1 cellular context compared by ENCODE assay signal in genomic region chr1:35935989-35936388, GRCh38.
TF ChIP-seq lines count a peak whose summit lies in the region.

No MANE protein-coding gene starts in this region.

TF ChIP-seq in GM12878, 131 proteins besides CTCF, POLR2A, EP300 and RAD21 (continues in another document):
- TF ChIP-seq IRF4 (IDR thresholded peaks at IDR 0.05; ENCODE audit: low read depth, low read length) (no peak), NR2F1 (conservative IDR thresholded peaks at IDR 0.05) (no peak), HDAC2 (IDR thresholded peaks at IDR 0.05) (no peak), PAX5 (IDR thresholded peaks at IDR 0.05; ENCODE audit: borderline replicate concordance, low read depth, low read length) (0 out of 2 replicates have a peak, but pooled peaks have one; percentile 7), ZNF592 (IDR thresholded peaks at IDR 0.05) (no peak), ATF7 (IDR thresholded peaks at IDR 0.05; ENCODE audit: low read depth) (peak; percentile 49; the same call in 1 of the 2 replicates), SREBF2 (IDR thresholded peaks at IDR 0.05; ENCODE audit: low read length) (no peak), IKZF2 (IDR thresholded peaks at IDR 0.05) (peak; percentile 26 to 35; a peak in 2 of 4 replicates), WRNIP1 (IDR thresholded peaks at IDR 0.05; ENCODE audit: borderline replicate concordance, low read depth, low read length) (no peak), ZSCAN29 (IDR thresholded peaks at IDR 0.05) (no peak), RBBP5 (conservative IDR thresholded peaks at IDR 0.05) (no peak), GATAD2B (conservative IDR thresholded peaks at IDR 0.05; ENCODE audit: low read depth) (no peak), TCF7 (IDR thresholded peaks at IDR 0.05; ENCODE audit: borderline replicate concordance) (no peak), CBX5 (IDR thresholded peaks at IDR 0.05; ENCODE audit: low read depth) (no peak), HCFC1 (IDR thresholded peaks at IDR 0.05; ENCODE audit: low read length) (no peak), ASH2L (IDR thresholded peaks at IDR 0.05; ENCODE audit: borderline replicate concordance, low read depth) (no peak), NBN (IDR thresholded peaks at IDR 0.05) (no peak), RELA (IDR thresholded peaks at IDR 0.05; ENCODE audit: borderline replicate concordance, partially characterized antibody) (no peak), EZH2 (IDR thresholded peaks at IDR 0.05; ENCODE audit: borderline replicate concordance, control insufficient read depth, low read depth, low read length) (no peak), SMAD5 (IDR thresholded peaks at IDR 0.05; ENCODE audit: low read depth) (no peak), SRF (IDR thresholded peaks at IDR 0.05; ENCODE audit: low read depth in 2 of 2, low read length in 2 of 2) (no peak), BRCA1 (IDR thresholded peaks at IDR 0.05; ENCODE audit: low read depth, low read length) (no peak), CREM (IDR thresholded peaks at IDR 0.05; ENCODE audit: low read depth) (no peak), REST (IDR thresholded peaks at IDR 0.05; ENCODE audit: low read depth, low read length) (no peak), MTA2 (IDR thresholded peaks at IDR 0.05; ENCODE audit: low read depth) (peak; percentile 92), CHD4 (IDR thresholded peaks at IDR 0.05) (no peak), NR2C1 (IDR thresholded peaks at IDR 0.05) (0 out of 2 replicates have a peak, but pooled peaks have one; percentile 14), RUNX3 (IDR thresholded peaks at IDR 0.05; ENCODE audit: low read length) (peak; percentile 88), TCF12 (IDR thresholded peaks at IDR 0.05; ENCODE audit: low read depth, low read length) (no peak), BMI1 (IDR thresholded peaks at IDR 0.05; ENCODE audit: borderline replicate concordance) (no peak), FOS (IDR thresholded peaks at IDR 0.05; ENCODE audit: borderline replicate concordance, extremely low read depth, insufficient read length) (no peak), IKZF1 (conservative IDR thresholded peaks at IDR 0.05) (no peak)
- TF ChIP-seq, protein P1, sequence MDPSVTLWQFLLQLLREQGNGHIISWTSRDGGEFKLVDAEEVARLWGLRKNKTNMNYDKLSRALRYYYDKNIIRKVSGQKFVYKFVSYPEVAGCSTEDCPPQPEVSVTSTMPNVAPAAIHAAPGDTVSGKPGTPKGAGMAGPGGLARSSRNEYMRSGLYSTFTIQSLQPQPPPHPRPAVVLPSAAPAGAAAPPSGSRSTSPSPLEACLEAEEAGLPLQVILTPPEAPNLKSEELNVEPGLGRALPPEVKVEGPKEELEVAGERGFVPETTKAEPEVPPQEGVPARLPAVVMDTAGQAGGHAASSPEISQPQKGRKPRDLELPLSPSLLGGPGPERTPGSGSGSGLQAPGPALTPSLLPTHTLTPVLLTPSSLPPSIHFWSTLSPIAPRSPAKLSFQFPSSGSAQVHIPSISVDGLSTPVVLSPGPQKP (IDR thresholded peaks at IDR 0.05; ENCODE audit: low read depth, low read length), result no peak
- TF ChIP-seq, protein P2, sequence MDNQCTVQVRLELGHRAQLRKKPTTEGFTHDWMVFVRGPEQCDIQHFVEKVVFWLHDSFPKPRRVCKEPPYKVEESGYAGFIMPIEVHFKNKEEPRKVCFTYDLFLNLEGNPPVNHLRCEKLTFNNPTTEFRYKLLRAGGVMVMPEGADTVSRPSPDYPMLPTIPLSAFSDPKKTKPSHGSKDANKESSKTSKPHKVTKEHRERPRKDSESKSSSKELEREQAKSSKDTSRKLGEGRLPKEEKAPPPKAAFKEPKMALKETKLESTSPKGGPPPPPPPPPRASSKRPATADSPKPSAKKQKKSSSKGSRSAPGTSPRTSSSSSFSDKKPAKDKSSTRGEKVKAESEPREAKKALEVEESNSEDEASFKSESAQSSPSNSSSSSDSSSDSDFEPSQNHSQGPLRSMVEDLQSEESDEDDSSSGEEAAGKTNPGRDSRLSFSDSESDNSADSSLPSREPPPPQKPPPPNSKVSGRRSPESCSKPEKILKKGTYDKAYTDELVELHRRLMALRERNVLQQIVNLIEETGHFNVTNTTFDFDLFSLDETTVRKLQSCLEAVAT (IDR thresholded peaks at IDR 0.05), result peak; percentile 78; the same call in 1 of the 2 replicates
- TF ChIP-seq, protein P3, sequence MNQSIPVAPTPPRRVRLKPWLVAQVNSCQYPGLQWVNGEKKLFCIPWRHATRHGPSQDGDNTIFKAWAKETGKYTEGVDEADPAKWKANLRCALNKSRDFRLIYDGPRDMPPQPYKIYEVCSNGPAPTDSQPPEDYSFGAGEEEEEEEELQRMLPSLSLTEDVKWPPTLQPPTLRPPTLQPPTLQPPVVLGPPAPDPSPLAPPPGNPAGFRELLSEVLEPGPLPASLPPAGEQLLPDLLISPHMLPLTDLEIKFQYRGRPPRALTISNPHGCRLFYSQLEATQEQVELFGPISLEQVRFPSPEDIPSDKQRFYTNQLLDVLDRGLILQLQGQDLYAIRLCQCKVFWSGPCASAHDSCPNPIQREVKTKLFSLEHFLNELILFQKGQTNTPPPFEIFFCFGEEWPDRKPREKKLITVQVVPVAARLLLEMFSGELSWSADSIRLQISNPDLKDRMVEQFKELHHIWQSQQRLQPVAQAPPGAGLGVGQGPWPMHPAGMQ (IDR thresholded peaks at IDR 0.05; ENCODE audit: borderline replicate concordance), result no peak
- TF ChIP-seq, protein P4, sequence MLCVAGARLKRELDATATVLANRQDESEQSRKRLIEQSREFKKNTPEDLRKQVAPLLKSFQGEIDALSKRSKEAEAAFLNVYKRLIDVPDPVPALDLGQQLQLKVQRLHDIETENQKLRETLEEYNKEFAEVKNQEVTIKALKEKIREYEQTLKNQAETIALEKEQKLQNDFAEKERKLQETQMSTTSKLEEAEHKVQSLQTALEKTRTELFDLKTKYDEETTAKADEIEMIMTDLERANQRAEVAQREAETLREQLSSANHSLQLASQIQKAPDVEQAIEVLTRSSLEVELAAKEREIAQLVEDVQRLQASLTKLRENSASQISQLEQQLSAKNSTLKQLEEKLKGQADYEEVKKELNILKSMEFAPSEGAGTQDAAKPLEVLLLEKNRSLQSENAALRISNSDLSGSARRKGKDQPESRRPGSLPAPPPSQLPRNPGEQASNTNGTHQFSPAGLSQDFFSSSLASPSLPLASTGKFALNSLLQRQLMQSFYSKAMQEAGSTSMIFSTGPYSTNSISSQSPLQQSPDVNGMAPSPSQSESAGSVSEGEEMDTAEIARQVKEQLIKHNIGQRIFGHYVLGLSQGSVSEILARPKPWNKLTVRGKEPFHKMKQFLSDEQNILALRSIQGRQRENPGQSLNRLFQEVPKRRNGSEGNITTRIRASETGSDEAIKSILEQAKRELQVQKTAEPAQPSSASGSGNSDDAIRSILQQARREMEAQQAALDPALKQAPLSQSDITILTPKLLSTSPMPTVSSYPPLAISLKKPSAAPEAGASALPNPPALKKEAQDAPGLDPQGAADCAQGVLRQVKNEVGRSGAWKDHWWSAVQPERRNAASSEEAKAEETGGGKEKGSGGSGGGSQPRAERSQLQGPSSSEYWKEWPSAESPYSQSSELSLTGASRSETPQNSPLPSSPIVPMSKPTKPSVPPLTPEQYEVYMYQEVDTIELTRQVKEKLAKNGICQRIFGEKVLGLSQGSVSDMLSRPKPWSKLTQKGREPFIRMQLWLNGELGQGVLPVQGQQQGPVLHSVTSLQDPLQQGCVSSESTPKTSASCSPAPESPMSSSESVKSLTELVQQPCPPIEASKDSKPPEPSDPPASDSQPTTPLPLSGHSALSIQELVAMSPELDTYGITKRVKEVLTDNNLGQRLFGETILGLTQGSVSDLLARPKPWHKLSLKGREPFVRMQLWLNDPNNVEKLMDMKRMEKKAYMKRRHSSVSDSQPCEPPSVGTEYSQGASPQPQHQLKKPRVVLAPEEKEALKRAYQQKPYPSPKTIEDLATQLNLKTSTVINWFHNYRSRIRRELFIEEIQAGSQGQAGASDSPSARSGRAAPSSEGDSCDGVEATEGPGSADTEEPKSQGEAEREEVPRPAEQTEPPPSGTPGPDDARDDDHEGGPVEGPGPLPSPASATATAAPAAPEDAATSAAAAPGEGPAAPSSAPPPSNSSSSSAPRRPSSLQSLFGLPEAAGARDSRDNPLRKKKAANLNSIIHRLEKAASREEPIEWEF (IDR thresholded peaks at IDR 0.05; ENCODE audit: insufficient replicate concordance, low read depth, low read length), result peak; percentile 40
- TF ChIP-seq, protein P5, sequence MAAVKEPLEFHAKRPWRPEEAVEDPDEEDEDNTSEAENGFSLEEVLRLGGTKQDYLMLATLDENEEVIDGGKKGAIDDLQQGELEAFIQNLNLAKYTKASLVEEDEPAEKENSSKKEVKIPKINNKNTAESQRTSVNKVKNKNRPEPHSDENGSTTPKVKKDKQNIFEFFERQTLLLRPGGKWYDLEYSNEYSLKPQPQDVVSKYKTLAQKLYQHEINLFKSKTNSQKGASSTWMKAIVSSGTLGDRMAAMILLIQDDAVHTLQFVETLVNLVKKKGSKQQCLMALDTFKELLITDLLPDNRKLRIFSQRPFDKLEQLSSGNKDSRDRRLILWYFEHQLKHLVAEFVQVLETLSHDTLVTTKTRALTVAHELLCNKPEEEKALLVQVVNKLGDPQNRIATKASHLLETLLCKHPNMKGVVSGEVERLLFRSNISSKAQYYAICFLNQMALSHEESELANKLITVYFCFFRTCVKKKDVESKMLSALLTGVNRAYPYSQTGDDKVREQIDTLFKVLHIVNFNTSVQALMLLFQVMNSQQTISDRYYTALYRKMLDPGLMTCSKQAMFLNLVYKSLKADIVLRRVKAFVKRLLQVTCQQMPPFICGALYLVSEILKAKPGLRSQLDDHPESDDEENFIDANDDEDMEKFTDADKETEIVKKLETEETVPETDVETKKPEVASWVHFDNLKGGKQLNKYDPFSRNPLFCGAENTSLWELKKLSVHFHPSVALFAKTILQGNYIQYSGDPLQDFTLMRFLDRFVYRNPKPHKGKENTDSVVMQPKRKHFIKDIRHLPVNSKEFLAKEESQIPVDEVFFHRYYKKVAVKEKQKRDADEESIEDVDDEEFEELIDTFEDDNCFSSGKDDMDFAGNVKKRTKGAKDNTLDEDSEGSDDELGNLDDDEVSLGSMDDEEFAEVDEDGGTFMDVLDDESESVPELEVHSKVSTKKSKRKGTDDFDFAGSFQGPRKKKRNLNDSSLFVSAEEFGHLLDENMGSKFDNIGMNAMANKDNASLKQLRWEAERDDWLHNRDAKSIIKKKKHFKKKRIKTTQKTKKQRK (IDR thresholded peaks at IDR 0.05; ENCODE audit: low read depth, low read length), result no peak
